Comparison of ENCODE assay signal across 10 cellular contexts in the genomic region with DNA sequence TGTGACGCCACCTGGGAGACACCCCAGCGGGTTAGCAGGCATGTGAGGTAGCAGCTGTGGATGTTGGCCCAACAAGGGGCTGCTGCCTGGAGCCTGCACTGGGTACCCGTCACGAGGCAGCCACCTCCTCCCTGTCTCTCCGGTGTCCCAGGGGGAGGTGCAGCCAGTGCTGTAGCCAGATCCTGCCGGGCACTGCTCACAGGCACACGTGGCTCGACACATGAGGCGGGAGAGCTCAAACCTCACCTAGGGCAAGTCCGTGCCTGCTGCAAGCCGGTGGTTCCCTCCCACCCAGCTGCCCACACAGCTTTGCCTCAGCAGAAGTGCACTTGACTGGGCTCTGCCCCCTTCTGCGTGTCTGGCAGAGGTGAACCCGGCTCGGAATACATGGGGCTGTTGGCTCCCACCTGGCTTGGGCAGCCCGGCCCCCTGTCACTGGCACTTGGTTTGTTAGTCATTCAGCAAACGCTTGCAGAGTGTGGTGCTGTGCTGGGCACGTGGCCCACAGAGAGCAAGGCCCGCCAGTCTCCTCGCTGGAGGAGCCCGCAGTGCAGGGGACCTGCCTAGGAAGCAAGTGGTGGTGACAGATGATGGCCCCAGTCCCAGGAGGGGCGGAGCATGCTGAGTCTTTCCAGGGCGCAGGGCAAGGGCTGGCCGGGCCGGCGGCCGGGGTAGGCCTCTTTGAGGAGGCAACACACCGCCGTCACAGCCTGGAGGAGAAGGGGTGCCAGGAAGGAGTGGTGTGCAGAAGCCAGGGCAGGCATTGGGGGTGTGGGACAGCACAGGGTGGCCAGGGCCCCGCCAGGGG. TPM values are rescaled to one million over a fixed set of nuclear protein-coding genes. Genes with fewer than 3 reads are reported as not detected.
A peak's percentile ranks its signal among the peaks of the same experiment; 100 is the strongest.
DNase-seq lines count a peak whose midpoint lies in the region; ATAC-seq and TF ChIP-seq lines count a peak whose summit lies in the region.
"Had no signal": no experiment of that assay in that cellular context is flagged by ENCODE, and none has a peak within 500 bp of the region (broad histone marks: within the 10 kb centered on the region; RNA-seq: fewer than 3 reads in every experiment).

No MANE protein-coding gene starts in this region.

- in situ Hi-C loops in gastrocnemius medialis (cut with MboI; ENCODE audit: low sequenced_read_pairs in 4 of 4), result loop anchor here in 1 of 4 donors (25.0 kb wide), 1 partner anchor 377 kb away; no protein-coding TSS in a partner anchor
- in situ Hi-C loops in KBM-7 (cut with MboI; ENCODE audit: low pct_unique_long_range_greater_than_20kb, low sequenced_read_pairs), result no loop called here

- no peaks in the 10 kb centered on the region for H3K4me1 Mint-ChIP-seq in activated CD4-positive, alpha-beta memory T cell treated with anti-CD3 and anti-CD28 coated beads for 36 hours (ENCODE audit: low read depth)

- no peak overlapping the region for H3K27ac Mint-ChIP-seq in activated CD4-positive, alpha-beta memory T cell treated with anti-CD3 and anti-CD28 coated beads for 36 hours

- peak overlapping the region; percentile 89 to 94 (median 92) for H3K27ac ChIP-seq in gastrocnemius medialis

- no peaks in the 10 kb centered on the region for H3K36me3 Mint-ChIP-seq in activated CD4-positive, alpha-beta memory T cell treated with anti-CD3 and anti-CD28 coated beads for 36 hours

- peak; percentile 62 for DNase-seq in HT-29 (ENCODE audit: low spot score)
- peak; percentile 74 for DNase-seq in NCI-H774 (lab: John Stamatoyannopoulos, UW)
- peak; percentile 87 for DNase-seq in Right ventricle myocardium inferior (ENCODE audit: missing footprints)
- peak; percentile 88 to 95 for DNase-seq in gastrocnemius medialis
- no peak for DNase-seq in activated CD4-positive, alpha-beta memory T cell treated with anti-CD3 and anti-CD28 coated beads for 36 hours
- no peak for DNase-seq in KBM-7
- no peak for DNase-seq in activated T-cell treated with anti-CD3 and anti-CD28 coated beads for 4 hours
- DNase-seq: effector memory CD8-positive, alpha-beta T cell; SIG-M5 had no signal

- H3K9me3 Mint-ChIP-seq in activated CD4-positive, alpha-beta memory T cell treated with anti-CD3 and anti-CD28 coated beads for 36 hours, result no peaks in the 10 kb centered on the region
- H3K9me3 Mint-ChIP-seq: effector memory CD8-positive, alpha-beta T cell had no signal

- TF ChIP-seq CTCF in gastrocnemius medialis (IDR thresholded peaks at IDR 0.05 in 4 of 5, conservative IDR thresholded peaks at IDR 0.05 in 1 of 5), result no peak

- POLR2A ChIA-PET in activated CD4-positive, alpha-beta memory T cell treated with anti-CD3 and anti-CD28 coated beads for 36 hours (lab: Charles Lee), result no interaction called here

- H3K4me1 ChIP-seq in gastrocnemius medialis, result peaks cover 41 to 47% of the 10 kb centered on the region in 2 donors

- peak; percentile 49 to 64 for TF ChIP-seq POLR2A in gastrocnemius medialis (IDR thresholded peaks at IDR 0.05)

- intact Hi-C loops in Right ventricle myocardium inferior (cut with DNase I) (loop anchor here (10.0 kb wide), 1 partner anchor 384 kb away; no protein-coding TSS in a partner anchor), gastrocnemius medialis (cut with DNase I; ENCODE audit: low total_unique reads) (loop anchor here (1.0 kb wide), 3 partner anchors 21 to 88 kb away; no protein-coding TSS in a partner anchor)
- intact Hi-C loops in activated CD4-positive, alpha-beta memory T cell treated with anti-CD3 and anti-CD28 coated beads for 36 hours (cut with micrococcal nuclease), result no loop called here

- H3K36me3 ChIP-seq in gastrocnemius medialis, result no peaks in the 10 kb centered on the region

- peak; percentile 87 for ATAC-seq in Right ventricle myocardium inferior
- ATAC-seq in gastrocnemius medialis, result peak; percentile 61 to 62
- no peak for ATAC-seq in activated CD4-positive, CD25-positive, alpha-beta regulatory T cell treated with anti-CD3 and anti-CD28 coated beads, Interleukin-2, amount 50 U/mL, for 24 hours
- ATAC-seq: effector memory CD8-positive, alpha-beta T cell had no signal

- H3K27me3 ChIP-seq in gastrocnemius medialis, result no peaks in the 10 kb centered on the region

- CTCF ChIA-PET in activated CD4-positive, alpha-beta memory T cell treated with anti-CD3 and anti-CD28 coated beads for 36 hours (lab: Charles Lee), result no interaction called here

- H3K27me3 Mint-ChIP-seq in activated CD4-positive, alpha-beta memory T cell treated with anti-CD3 and anti-CD28 coated beads for 36 hours, result no peaks in the 10 kb centered on the region

- no peaks in the 10 kb centered on the region for H3K9me3 ChIP-seq in gastrocnemius medialis

- H3K4me3 ChIP-seq in gastrocnemius medialis, result peak overlapping the region in 1 of 4 donors; percentile 19

- no peak overlapping the region for H3K4me3 Mint-ChIP-seq in activated CD4-positive, alpha-beta memory T cell treated with anti-CD3 and anti-CD28 coated beads for 36 hours
- H3K4me3 Mint-ChIP-seq: effector memory CD8-positive, alpha-beta T cell had no signal

RNA-seq across cellular contexts. Expression of a gene that starts 10.1 kb away (rescaled TPM):
- 22.6 and 32.0 TPM in 2 replicates for total RNA-seq in HT-29 (2014; rRNA removed; shearing (Covaris generic))
- total RNA-seq in Right ventricle myocardium inferior, result 11.2 TPM
- total RNA-seq in gastrocnemius medialis, result 1 to 10 TPM; 2.9 to 8.5 (median 5.8) TPM
- total RNA-seq in activated CD4-positive, alpha-beta memory T cell treated with anti-CD3 and anti-CD28 coated beads for 36 hours, result 10 to 100 TPM; 28.5 to 28.8 TPM

RNA-seq across cellular contexts. Expression of a gene that starts 30.3 kb away (rescaled TPM):
- 0.13 TPM in 1 of 2 replicates, not detected in the other for total RNA-seq in HT-29 (2014; rRNA removed; shearing (Covaris generic))
- total RNA-seq in Right ventricle myocardium inferior, result 24.9 TPM
- 100 to 1,000 TPM; 177 to 281 (median 244) TPM for total RNA-seq in gastrocnemius medialis
- total RNA-seq in activated CD4-positive, alpha-beta memory T cell treated with anti-CD3 and anti-CD28 coated beads for 36 hours, result under 1 TPM; 0.55 to 0.63 TPM

Comparison
In these comparisons a context has a peak if more than half of its experiments do, and no peak if none do; other contexts are left out.
1. DNase-seq: peak in HT-29 (single experiment), NCI-H774 (single experiment), Right ventricle myocardium inferior (single experiment) and gastrocnemius medialis (2 of 2); none in activated CD4-positive, alpha-beta memory T cell treated with anti-CD3 and anti-CD28 coated beads for 36 hours (single experiment), KBM-7 (single experiment) and activated T-cell treated with anti-CD3 and anti-CD28 coated beads for 4 hours (single experiment).
2. ATAC-seq: peak in Right ventricle myocardium inferior (single experiment) and gastrocnemius medialis (2 of 2); none in activated CD4-positive, CD25-positive, alpha-beta regulatory T cell treated with anti-CD3 and anti-CD28 coated beads, Interleukin-2, amount 50 U/mL, for 24 hours (0 of 2).
3. RNA of a gene that starts 30.3 kb away (total RNA-seq): 177 to 281 TPM in gastrocnemius medialis and 24.9 TPM in Right ventricle myocardium inferior (single experiment); 0.55 to 0.63 TPM in activated CD4-positive, alpha-beta memory T cell treated with anti-CD3 and anti-CD28 coated beads for 36 hours and 0.13 TPM in HT-29; every median in the first group is over 10 times any median in the second.